ENCODE assay signal across 8 cellular contexts in genomic region chr21:36320421-36321324, GRCh38. TPM values are rescaled to one million over a fixed set of nuclear protein-coding genes. Genes with fewer than 3 reads are reported as not detected.
A peak's percentile ranks its signal among the peaks of the same experiment; 100 is the strongest.
DNase-seq lines count a peak whose midpoint lies in the region; ATAC-seq and TF ChIP-seq lines count a peak whose summit lies in the region.

No MANE protein-coding gene starts in this region.

- WGBS in right cardiac atrium, result under 1% methylated on average over 62 of the region's 62 CpGs
- WGBS in prostate gland, result under 1% methylated on average over 44 of the region's 62 CpGs

- ATAC-seq in GM19463 (IDR thresholded peaks at IDR 0.05; ENCODE audit: unreplicated experiment), result peak; percentile 46
- peak; percentile 50 to 60 for ATAC-seq in right cardiac atrium

- H3K36me3 ChIP-seq in ascending aorta, result peaks cover 0 to 13% of the 10 kb centered on the region in 2 donors
- no peaks in the 10 kb centered on the region for H3K36me3 ChIP-seq in prostate gland

- H3K27ac ChIP-seq in HL-60 (replicated peaks) (peak overlapping the region; percentile 90), ascending aorta (peak overlapping the region; percentile 97), right cardiac atrium (ENCODE audit: low read length) (peak overlapping the region; percentile 94), prostate gland (peak overlapping the region; percentile 98)

- TF ChIP-seq POLR2A in prostate gland (IDR thresholded peaks at IDR 0.05), result peak; percentile 34

- H3K27me3 ChIP-seq in HL-60 (ENCODE audit: insufficient read depth, poor library complexity, severe bottlenecking) (no peaks in the 10 kb centered on the region), ascending aorta (no peaks in the 10 kb centered on the region), right cardiac atrium (ENCODE audit: control insufficient read depth, insufficient read depth) (no peaks in the 10 kb centered on the region), prostate gland (replicated peaks; ENCODE audit: insufficient read depth) (no peaks in the 10 kb centered on the region)

- no peaks in the 10 kb centered on the region for H3K9me3 ChIP-seq in ascending aorta
- H3K9me3 ChIP-seq in right cardiac atrium (ENCODE audit: control insufficient read depth, low read length), result no peaks in the 10 kb centered on the region
- H3K9me3 ChIP-seq in prostate gland, result no peaks in the 10 kb centered on the region

- peak overlapping the region; percentile 56 for H3K4me3 ChIP-seq in HL-60 (replicated peaks; ENCODE audit: insufficient read depth, low read length)
- peak overlapping the region; percentile 87 to 91 for H3K4me3 ChIP-seq in ascending aorta
- H3K4me3 ChIP-seq in right cardiac atrium (ENCODE audit: low read length), result peak overlapping the region; percentile 75
- peak overlapping the region; percentile 88 to 91 for H3K4me3 ChIP-seq in prostate gland

- intact Hi-C loops in ascending aorta (cut with DNase I), result loop anchor here (1.0 to 10.0 kb wide), 5 partner anchors 114 to 1433 kb away; partner anchors contain the start of genes CBR3, DOP1B and SETD4
- intact Hi-C loops in right cardiac atrium (cut with DNase I), result loop anchor here in 3 of 4 donors (10.0 kb wide), 2 partner anchors 166 to 176 kb away; partner anchors contain the start of gene DOP1B (in 1 of the 3)
- intact Hi-C loops in prostate gland (cut with DNase I), result loop anchor here (2.0 to 5.0 kb wide), 3 partner anchors 62 to 178 kb away; partner anchors contain the start of gene DOP1B

- TF ChIP-seq CTCF in HL-60 (IDR thresholded peaks at IDR 0.05; ENCODE audit: insufficient read depth, low read length), result no peak
- TF ChIP-seq CTCF in ascending aorta (IDR thresholded peaks at IDR 0.05), result no peak
- no peak for TF ChIP-seq CTCF in prostate gland (IDR thresholded peaks at IDR 0.05)

- peaks cover 0 to 22% of the 10 kb centered on the region in 2 donors for H3K4me1 ChIP-seq in ascending aorta
- H3K4me1 ChIP-seq in right cardiac atrium (ENCODE audit: control insufficient read depth, insufficient read depth, low read length), result peaks cover 4% of the 10 kb centered on the region
- peaks cover 4% of the 10 kb centered on the region for H3K4me1 ChIP-seq in prostate gland (replicated peaks)

- DNase-seq in EH (ENCODE audit: low read depth) (peak; percentile 79), HL-60 (ENCODE audit: low read depth in 1 of 2, low spot score in 1 of 2) (peak; percentile 41 to 52), NOMO-1 treated with DMSO at 0.1 percent for 48 hours (lab: John Stamatoyannopoulos, UW; ENCODE audit: unreplicated experiment) (peak; percentile 40), ascending aorta (ENCODE audit: low spot score in 2 of 2) (peak; percentile 17 to 81), right cardiac atrium (peak in 1 of 3 donors; percentile 91), prostate gland (ENCODE audit: low spot score) (peak; percentile 66), amniotic stem cell (lab: John Stamatoyannopoulos, UW) (no peak)

RNA-seq across cellular contexts. Expression of gene MORC3, which starts 0.7 kb away (rescaled TPM):
- 7.9 TPM for total RNA-seq in ascending aorta
- 10 to 100 TPM; 20.6 to 23.1 (median 21.8) TPM for total RNA-seq in right cardiac atrium
- polyA plus RNA-seq in right cardiac atrium, result 10.0 TPM
- total RNA-seq in prostate gland, result 10 to 100 TPM; 34.8 to 42.0 TPM
